In the genomic region with DNA sequence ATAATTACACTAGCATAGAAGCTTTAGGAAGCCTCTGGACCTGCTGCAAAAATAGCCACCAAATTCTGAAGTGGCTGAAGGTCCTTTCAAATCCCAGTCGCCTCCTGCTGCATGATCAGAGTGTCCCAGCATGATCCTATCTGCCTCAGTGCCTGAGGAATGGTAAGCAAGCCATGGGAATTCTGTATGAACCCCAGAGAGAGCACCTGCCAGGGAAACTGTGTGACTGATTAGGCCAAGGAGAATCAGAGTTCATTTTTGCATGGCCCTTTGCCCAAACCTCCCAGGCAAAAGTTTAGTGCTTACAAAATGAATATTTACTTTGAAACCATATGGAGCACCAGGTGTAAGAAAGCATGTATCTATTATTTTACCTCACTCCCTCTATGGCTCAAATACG, we compare ENCODE assay signal across 18 cellular contexts.
DNase-seq lines count a peak whose midpoint lies in the region; ATAC-seq and TF ChIP-seq lines count a peak whose summit lies in the region.
"Had no signal": no experiment of that assay in that cellular context is flagged by ENCODE, and none has a peak within 500 bp of the region (broad histone marks: within the 10 kb centered on the region; RNA-seq: fewer than 3 reads in every experiment).

No MANE protein-coding gene starts in this region.

- peaks cover 42% of the 10 kb centered on the region for H3K9me3 Mint-ChIP-seq in T-helper 2 cell treated with Interferon-gamma antibody and Interleukin-4, amounts not matched to agents 5 μg/mL and 100 μg/mL, for 36 hours
- H3K9me3 Mint-ChIP-seq in neural crest cell, result peaks cover 5% of the 10 kb centered on the region

- peaks cover 42% of the 10 kb centered on the region for H3K36me3 Mint-ChIP-seq in T-helper 2 cell treated with Interferon-gamma antibody and Interleukin-4, amounts not matched to agents 5 μg/mL and 100 μg/mL, for 36 hours (ENCODE audit: low read depth)
- no peaks in the 10 kb centered on the region for H3K36me3 Mint-ChIP-seq in neural crest cell (ENCODE audit: low read depth)
- H3K36me3 Mint-ChIP-seq: CD4-positive, CD25-positive, alpha-beta regulatory T cell; T-cell had no signal

- no peaks in the 10 kb centered on the region for H3K36me3 ChIP-seq in tibial artery
- H3K36me3 ChIP-seq in transverse colon, result no peaks in the 10 kb centered on the region
- H3K36me3 ChIP-seq: left lung had no signal

- no peak overlapping the region for H3K4me3 ChIP-seq in tibial artery
- H3K4me3 ChIP-seq in transverse colon, result no peak overlapping the region
- H3K4me3 ChIP-seq: K562, left lung had no signal

- no peak overlapping the region for H3K27ac Mint-ChIP-seq in T-helper 2 cell treated with Interferon-gamma antibody and Interleukin-4, amounts not matched to agents 5 μg/mL and 100 μg/mL, for 36 hours
- H3K27ac Mint-ChIP-seq in neural crest cell (ENCODE audit: unreplicated experiment), result peak overlapping the region; percentile 58
- H3K27ac Mint-ChIP-seq: activated T-cell treated with anti-CD3 and anti-CD28 coated beads, Interleukin-2, amount 50 U/mL, for 72 hours; HFFc6 had no signal

- intact Hi-C loops in tibial artery (cut with DNase I; ENCODE audit: low total_unique reads), result no loop called here
- intact Hi-C loops in transverse colon (cut with DNase I; ENCODE audit: low total_unique reads), result no loop called here

- H3K4me1 ChIP-seq in tibial artery (no peaks in the 10 kb centered on the region), transverse colon (no peaks in the 10 kb centered on the region)
- H3K4me1 ChIP-seq: left lung had no signal

- H3K27me3 ChIP-seq in tibial artery (no peaks in the 10 kb centered on the region), transverse colon (no peaks in the 10 kb centered on the region)
- H3K27me3 ChIP-seq: left lung had no signal

- TF ChIP-seq POLR2A in transverse colon (IDR thresholded peaks at IDR 0.05), result no peak

- 33 to 58% methylated on average over 1 to 2 of the region's 2 CpGs for WGBS in transverse colon (ENCODE audit: low coverage in 1 of 2), 2 donors

- no peak for DNase-seq in T-helper 2 cell treated with Interferon-gamma antibody and Interleukin-4, amounts not matched to agents 5 μg/mL and 100 μg/mL, for 36 hours (ENCODE audit: low spot score)
- DNase-seq in T-helper 2 cell (no peak), NCI-H1105 (lab: John Stamatoyannopoulos, UW) (peak; percentile 64), NCI-H774 (lab: John Stamatoyannopoulos, UW) (peak; percentile 23), neural crest cell (ENCODE audit: low read depth, low spot score) (no peak), tibial artery (no peak), transverse colon (no peak)
- DNase-seq: activated CD4-positive, alpha-beta T cell treated with anti-CD3 and anti-CD28 coated beads, Interleukin-2, amount 50 U/mL, for 48 hours; activated T-cell treated with anti-CD3 and anti-CD28 coated beads, Interleukin-2, amount 50 U/mL, for 72 hours; CD4-positive, CD25-positive, alpha-beta regulatory T cell; HFFc6; left lung; NCI-H226; SIG-M5; T-cell had no signal

- no peaks in the 10 kb centered on the region for H3K9me3 ChIP-seq in tibial artery
- no peaks in the 10 kb centered on the region for H3K9me3 ChIP-seq in transverse colon
- H3K9me3 ChIP-seq: left lung had no signal

- H3K27ac ChIP-seq in tibial artery, result no peak overlapping the region
- no peak overlapping the region for H3K27ac ChIP-seq in transverse colon
- H3K27ac ChIP-seq: left lung had no signal

- TF ChIP-seq EP300 in transverse colon (IDR thresholded peaks at IDR 0.05; ENCODE audit: low read depth), result no peak

- ATAC-seq in GM19463 (IDR thresholded peaks at IDR 0.05; ENCODE audit: unreplicated experiment), result no peak
- ATAC-seq: activated naive CD4-positive, alpha-beta T cell treated with anti-CD3 and anti-CD28 coated beads, Interleukin-2, amount 50 U/mL, for 72 hours; activated T-cell treated with anti-CD3 and anti-CD28 coated beads, Interleukin-2, amount 50 U/mL, for 72 hours; K562; left lung; T-cell had no signal

- in situ Hi-C loops in transverse colon (cut with MboI; ENCODE audit: low pct_ligation_motif_present in 1 of 4, low pct_unique_long_range_greater_than_20kb in 1 of 4, low sequenced_read_pairs in 3 of 4), result loop anchor here in 2 of 4 donors (25.0 kb wide), 2 partner anchors 212 to 288 kb away; partner anchors contain the start of gene ARL4C (in 1 of the 2)

- H3K27me3 Mint-ChIP-seq in T-helper 2 cell treated with Interferon-gamma antibody and Interleukin-4, amounts not matched to agents 5 μg/mL and 100 μg/mL, for 36 hours (ENCODE audit: low read depth), result no peaks in the 10 kb centered on the region
- peaks cover under 1% of the 10 kb centered on the region for H3K27me3 Mint-ChIP-seq in neural crest cell (ENCODE audit: low read depth)
- H3K27me3 Mint-ChIP-seq: CD4-positive, CD25-positive, alpha-beta regulatory T cell; T-cell had no signal

- H3K4me3 Mint-ChIP-seq in T-helper 2 cell treated with Interferon-gamma antibody and Interleukin-4, amounts not matched to agents 5 μg/mL and 100 μg/mL, for 36 hours, result peak overlapping the region; percentile 16
- no peak overlapping the region for H3K4me3 Mint-ChIP-seq in neural crest cell
- H3K4me3 Mint-ChIP-seq: activated T-cell treated with anti-CD3 and anti-CD28 coated beads, Interleukin-2, amount 50 U/mL, for 72 hours; CD4-positive, CD25-positive, alpha-beta regulatory T cell; HFFc6; T-cell had no signal

- no peak for TF ChIP-seq CTCF in neural crest cell (conservative IDR thresholded peaks at IDR 0.05)
- TF ChIP-seq CTCF in tibial artery (IDR thresholded peaks at IDR 0.05), result no peak
- no peak for TF ChIP-seq CTCF in transverse colon (IDR thresholded peaks at IDR 0.05)

- peaks cover 82% of the 10 kb centered on the region for H3K4me1 Mint-ChIP-seq in T-helper 2 cell treated with Interferon-gamma antibody and Interleukin-4, amounts not matched to agents 5 μg/mL and 100 μg/mL, for 36 hours (ENCODE audit: low read depth)
- no peaks in the 10 kb centered on the region for H3K4me1 Mint-ChIP-seq in neural crest cell

Comparison
In these comparisons a context has a peak if more than half of its experiments do, and no peak if none do; other contexts are left out.
1. DNase-seq: peak in NCI-H1105 (single experiment) and NCI-H774 (single experiment); none in T-helper 2 cell treated with Interferon-gamma antibody and Interleukin-4, amounts not matched to agents 5 μg/mL and 100 μg/mL, for 36 hours (single experiment), T-helper 2 cell (0 of 5), neural crest cell (single experiment), tibial artery (0 of 2) and transverse colon (single experiment).